ENCODE assay signal across 1 cellular context in genomic region chr20:16785221-16785620, GRCh38.
TF ChIP-seq lines count a peak whose summit lies in the region.

No MANE protein-coding gene starts in this region.

TF ChIP-seq in GM23338, 12 proteins besides CTCF, POLR2A, EP300 and RAD21 (continued from another document):
- TF ChIP-seq ZNF462 (CRISPR knock-in tag; IDR thresholded peaks at IDR 0.05) (no peak), NANOG (IDR thresholded peaks at IDR 0.05; ENCODE audit: borderline replicate concordance) (no peak), ZNF331 (CRISPR knock-in tag; IDR thresholded peaks at IDR 0.05; ENCODE audit: low read depth) (no peak), POLR2AphosphoS5 (IDR thresholded peaks at IDR 0.05; ENCODE audit: low read depth) (no peak), JUNB (IDR thresholded peaks at IDR 0.05; ENCODE audit: unreplicated experiment) (no peak), REST (IDR thresholded peaks at IDR 0.05; ENCODE audit: unreplicated experiment) (no peak), CREB1 (CRISPR knock-in tag; IDR thresholded peaks at IDR 0.05; ENCODE audit: low read depth) (no peak)
